In genomic region chr16:67848118-67848517, GRCh38 we compare ENCODE assay signal across 8 cellular contexts. TPM values are rescaled to one million over a fixed set of nuclear protein-coding genes. Genes with fewer than 3 reads are reported as not detected.
DNase-seq lines count a peak whose midpoint lies in the region; ATAC-seq, FAIRE-seq and TF ChIP-seq lines count a peak whose summit lies in the region.

No MANE protein-coding gene starts in this region.

- WGBS in esophagus muscularis mucosa: 83% methylated on average over 11 of the region's 11 CpGs
- 91 to 92% (median 91%) methylated on average over 11 of the region's 11 CpGs for WGBS in small intestine, 3 donors

- intact Hi-C loops in esophagus muscularis mucosa (cut with DNase I): no loop called here

- H3K9me3 Mint-ChIP-seq in progenitor cell of endocrine pancreas (ENCODE audit: low read depth): no peaks in the 10 kb centered on the region

- ATAC-seq in RWPE2 (ENCODE audit: low read depth): no peak
- no peak for ATAC-seq in HG03135 (IDR thresholded peaks at IDR 0.05; ENCODE audit: unreplicated experiment)

- peaks cover 1% of the 10 kb centered on the region for H3K36me3 Mint-ChIP-seq in progenitor cell of endocrine pancreas (ENCODE audit: insufficient read depth)

- no peak for DNase-seq in RWPE2 (ENCODE audit: low spot score)
- no peak for DNase-seq in esophagus muscularis mucosa (ENCODE audit: extremely low spot score)
- no peak for DNase-seq in progenitor cell of endocrine pancreas (ENCODE audit: low spot score, unreplicated experiment)
- no peak for DNase-seq in HCEC 1CT
- no peak for DNase-seq in small intestine
- DNase-seq in NCI-H82 (lab: John Stamatoyannopoulos, UW): no peak

- H3K4me3 Mint-ChIP-seq in progenitor cell of endocrine pancreas (ENCODE audit: low read depth): peak overlapping the region; percentile 90

- FAIRE-seq in small intestine (lab: Jason Lieb, UNC): no peak

- H3K27ac Mint-ChIP-seq in progenitor cell of endocrine pancreas: peak overlapping the region; percentile 98

- no peak for TF ChIP-seq POLR2A in esophagus muscularis mucosa (IDR thresholded peaks at IDR 0.05; ENCODE audit: low read depth)

- peak overlapping the region; percentile 97 for H3K4me3 ChIP-seq in RWPE2 (ENCODE audit: severe bottlenecking)
- peak overlapping the region; percentile 85 to 99 (median 93) for H3K4me3 ChIP-seq in esophagus muscularis mucosa
- no peak overlapping the region for H3K4me3 ChIP-seq in small intestine (ENCODE audit: low read depth in 1 of 2, low read length in 2 of 2)

- H3K27me3 ChIP-seq in RWPE2 (ENCODE audit: insufficient read depth, poor library complexity, severe bottlenecking): no peaks in the 10 kb centered on the region
- H3K27me3 ChIP-seq in esophagus muscularis mucosa: no peaks in the 10 kb centered on the region
- H3K27me3 ChIP-seq in small intestine (ENCODE audit: control insufficient read depth in 2 of 2, insufficient read depth in 2 of 2, low read length in 2 of 2): no peaks in the 10 kb centered on the region

- no peak for TF ChIP-seq EP300 in esophagus muscularis mucosa (IDR thresholded peaks at IDR 0.05)

- H3K4me1 Mint-ChIP-seq in progenitor cell of endocrine pancreas (ENCODE audit: low read depth): peaks cover 37% of the 10 kb centered on the region

- H3K27me3 Mint-ChIP-seq in progenitor cell of endocrine pancreas: no peaks in the 10 kb centered on the region

- H3K4me1 ChIP-seq in ES-I3 (ENCODE audit: insufficient read depth, low read length) (peaks cover 21% of the 10 kb centered on the region), RWPE2 (ENCODE audit: insufficient read depth, poor library complexity, severe bottlenecking) (peaks cover 18% of the 10 kb centered on the region), esophagus muscularis mucosa (peaks cover 47 to 73% (median 56%) of the 10 kb centered on the region in 4 donors), small intestine (ENCODE audit: control insufficient read depth in 2 of 2, insufficient read depth in 1 of 2, low read depth in 1 of 2, low read length in 1 of 2) (peaks cover 15 to 17% of the 10 kb centered on the region in 2 donors)

- H3K27ac ChIP-seq in RWPE2 (ENCODE audit: poor library complexity, severe bottlenecking): peak overlapping the region; percentile 85
- H3K27ac ChIP-seq in esophagus muscularis mucosa (replicated peaks in 1 of 4): peak overlapping the region; percentile 98 to 99 (median 99)
- H3K27ac ChIP-seq in small intestine (ENCODE audit: low read depth in 1 of 2, low read length in 1 of 2): no peak overlapping the region

- peak overlapping the region; percentile 97 for H3K9ac ChIP-seq in ES-I3 (ENCODE audit: low read depth, low read length)

- H3K9me3 ChIP-seq in ES-I3 (ENCODE audit: control insufficient read depth, insufficient read depth, low read length) (no peaks in the 10 kb centered on the region), RWPE2 (ENCODE audit: severe bottlenecking) (no peaks in the 10 kb centered on the region), esophagus muscularis mucosa (no peaks in the 10 kb centered on the region), small intestine (ENCODE audit: control insufficient read depth, low read depth) (no peaks in the 10 kb centered on the region)

- TF ChIP-seq CTCF in RWPE2 (IDR thresholded peaks at IDR 0.05; ENCODE audit: poor library complexity, severe bottlenecking) (no peak), esophagus muscularis mucosa (IDR thresholded peaks at IDR 0.05) (no peak), progenitor cell of endocrine pancreas (IDR thresholded peaks at IDR 0.05; ENCODE audit: unreplicated experiment) (no peak)

- H3K36me3 ChIP-seq in ES-I3 (ENCODE audit: insufficient read depth, low read length) (0 out of 2 replicates have a peak, but pooled peaks cover 4% of the 10 kb centered on the region), RWPE2 (ENCODE audit: low read depth) (peaks cover 40% of the 10 kb centered on the region), esophagus muscularis mucosa (peaks cover 0 to 10% (median 3%) of the 10 kb centered on the region in 4 donors), small intestine (ENCODE audit: control insufficient read depth in 2 of 2, insufficient read depth in 2 of 2, low read length in 2 of 2) (no peaks in the 10 kb centered on the region)

RNA-seq across cellular contexts. Expression of gene CENPT, which starts 0.6 kb away (rescaled TPM):
- total RNA-seq in esophagus muscularis mucosa (10 to 100 TPM; 30.3 to 50.7 (median 33.2) TPM), progenitor cell of endocrine pancreas (76.2 and 80.6 TPM in 2 replicates)
- 100 to 1,000 TPM in 1 of 3 donors, 10 to 100 TPM in 2; 25.3 to 111 (median 45.1) TPM for polyA plus RNA-seq in small intestine

RNA-seq across cellular contexts. Expression of gene NUTF2, which starts 1.4 kb away (rescaled TPM):
- 100 to 1,000 TPM; 101 to 246 (median 174) TPM for total RNA-seq in esophagus muscularis mucosa
- total RNA-seq in progenitor cell of endocrine pancreas: 167 and 177 TPM in 2 replicates
- 100 to 1,000 TPM in 1 of 3 donors, 10 to 100 TPM in 2; 77.3 to 104 (median 99.6) TPM for polyA plus RNA-seq in small intestine

RNA-seq across cellular contexts. Expression of gene THAP11, which starts 6.0 kb away (rescaled TPM):
- total RNA-seq in esophagus muscularis mucosa (100 to 1,000 TPM in 1 of 4 donors, 10 to 100 TPM in 3; 60.2 to 101 (median 78.3) TPM), progenitor cell of endocrine pancreas (28.6 and 32.0 TPM in 2 replicates)
- 10 to 100 TPM; 15.0 to 21.7 (median 16.8) TPM for polyA plus RNA-seq in small intestine

RNA-seq across cellular contexts. Expression of gene EDC4, which starts 24.7 kb away (rescaled TPM):
- total RNA-seq in esophagus muscularis mucosa: 10 to 100 TPM; 49.9 to 70.9 (median 52.0) TPM
- 96.8 and 110 TPM in 2 replicates for total RNA-seq in progenitor cell of endocrine pancreas
- polyA plus RNA-seq in small intestine: 10 to 100 TPM; 30.6 to 76.5 (median 50.8) TPM

RNA-seq across cellular contexts. Expression of gene NRN1L, which starts 36.6 kb away (rescaled TPM):
- total RNA-seq in esophagus muscularis mucosa (1 to 10 TPM in 1 of 4 donors, under 1 TPM in 1, not detected in 2; 0.99 to 1.7 TPM), progenitor cell of endocrine pancreas (not detected in 2 replicates)
- polyA plus RNA-seq in small intestine: 1 to 10 TPM in 2 of 3 donors, under 1 TPM in 1; 0.69 to 6.0 (median 2.4) TPM

Comparison
In these comparisons a context has a peak if more than half of its experiments do, and no peak if none do; other contexts are left out.
1. H3K27ac ChIP-seq: peak in RWPE2 (single experiment) and esophagus muscularis mucosa (4 of 4); none in small intestine (0 of 2).
2. H3K4me3 ChIP-seq: peak in RWPE2 (single experiment) and esophagus muscularis mucosa (4 of 4); none in small intestine (0 of 2).